ENCODE assay signal across 8 cellular contexts in the genomic region with DNA sequence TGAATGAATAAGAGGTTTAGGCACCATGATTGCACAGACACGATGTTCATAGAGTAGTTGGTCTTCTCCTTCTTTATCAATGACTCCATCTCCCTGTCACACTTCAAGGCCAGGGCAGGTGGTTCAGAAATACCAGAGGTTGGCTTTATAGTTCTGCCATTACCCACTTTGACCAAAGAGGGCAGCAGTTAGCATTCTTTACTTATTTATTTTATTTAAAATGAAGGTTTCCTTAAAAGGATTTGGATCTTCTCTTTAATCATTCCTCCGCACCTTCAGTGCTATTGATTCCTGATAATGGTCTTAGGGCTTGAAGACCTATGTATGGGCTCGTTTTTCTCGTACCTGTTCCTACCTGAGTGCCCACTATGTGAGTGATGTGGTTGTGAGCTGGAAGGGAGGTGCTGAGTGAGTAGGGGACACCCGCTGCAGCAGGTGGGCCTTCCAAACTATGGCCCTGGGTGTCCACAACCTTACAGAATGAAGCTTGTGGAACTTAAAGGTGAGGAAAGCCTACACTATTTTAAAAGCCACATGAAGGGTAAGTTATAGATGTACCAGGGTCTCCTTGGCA. TPM values are rescaled to one million over a fixed set of nuclear protein-coding genes. Genes with fewer than 3 reads are reported as not detected.
A peak's percentile ranks its signal among the peaks of the same experiment; 100 is the strongest.
DNase-seq lines count a peak whose midpoint lies in the region; ATAC-seq, FAIRE-seq and TF ChIP-seq lines count a peak whose summit lies in the region.

No MANE protein-coding gene starts in this region.

- ATAC-seq in left lobe of liver (peak; percentile 66), HG02884 (IDR thresholded peaks at IDR 0.05; ENCODE audit: unreplicated experiment) (no peak), GM18498 (IDR thresholded peaks at IDR 0.05; ENCODE audit: unreplicated experiment) (no peak)

- DNase-seq in AG08395 (ENCODE audit: low spot score) (peak; percentile 35), GM12891 (ENCODE audit: insufficient read length, low spot score) (peak; percentile 28), SW480 (ENCODE audit: low spot score) (peak; percentile 18), left lobe of liver (ENCODE audit: low spot score) (no peak), COLO668 (lab: John Stamatoyannopoulos, UW; ENCODE audit: unreplicated experiment) (no peak), mesenteric fat pad (ENCODE audit: low spot score) (no peak)

- no peak for TF ChIP-seq POLR2A in GM12891 (IDR thresholded peaks at IDR 0.05; ENCODE audit: low read depth, low read length)

- FAIRE-seq in GM12891 (lab: Jason Lieb, UNC): no peak

TF ChIP-seq in GM12891, 5 proteins besides CTCF, POLR2A, EP300 and RAD21:
- no peak for TF ChIP-seq POLR2AphosphoS5 (IDR thresholded peaks at IDR 0.05; ENCODE audit: low read depth, low read length)
- no peak for TF ChIP-seq SPI1 (IDR thresholded peaks at IDR 0.05; ENCODE audit: low read depth, low read length)
TF ChIP-seq in GM12891: peak in this region for 0.

RNA-seq across cellular contexts. Expression of gene TIMP3, which starts 34.9 kb away (rescaled TPM):
- not detected for polyA plus RNA-seq in GM12891 (2012; ENCODE audit: low read depth, missing spikeins)
- total RNA-seq in left lobe of liver (26.7 TPM), mesenteric fat pad (493 TPM)

Comparison
In these comparisons a context has a peak if more than half of its experiments do, and no peak if none do; other contexts are left out.
1. DNase-seq: peak in AG08395 (single experiment), GM12891 (single experiment) and SW480 (single experiment); none in left lobe of liver (single experiment), COLO668 (single experiment) and mesenteric fat pad (single experiment).
2. RNA of gene TIMP3, which starts 34.9 kb away (total RNA-seq): 493 TPM in mesenteric fat pad (single experiment); 26.7 TPM in left lobe of liver (single experiment); every median in the first group is over 10 times any median in the second.